21 cellular contexts compared by ENCODE assay signal in the genomic region with DNA sequence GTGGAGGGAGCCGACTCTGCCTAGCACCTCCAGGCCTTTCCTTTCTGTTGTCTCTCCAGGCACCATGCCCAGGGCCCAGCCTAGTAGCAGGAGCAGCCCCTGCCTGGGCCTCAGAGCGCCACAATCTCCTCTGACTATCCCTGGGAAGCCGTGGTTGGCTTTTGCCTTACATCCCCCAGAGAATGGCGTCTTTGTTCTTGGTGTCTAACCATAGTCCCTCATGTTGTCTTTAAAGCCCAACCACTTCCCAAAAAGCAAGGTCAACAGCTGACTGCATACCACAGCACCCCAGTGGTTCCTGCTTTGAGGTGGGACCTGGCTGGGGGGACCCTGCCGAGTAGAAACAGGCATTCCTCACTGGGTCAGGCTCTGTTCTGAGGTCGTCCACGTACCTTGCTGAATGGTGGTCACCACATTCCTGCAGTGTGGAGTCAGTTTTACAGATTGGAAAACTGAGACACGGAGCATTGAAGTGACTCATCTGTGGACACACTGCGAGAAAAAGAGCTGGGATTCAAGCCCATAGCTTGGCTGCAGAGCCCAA. TPM values are rescaled to one million over a fixed set of nuclear protein-coding genes. Genes with fewer than 3 reads are reported as not detected.
DNase-seq lines count a peak whose midpoint lies in the region; ATAC-seq and TF ChIP-seq lines count a peak whose summit lies in the region.
"Had no signal": no experiment of that assay in that cellular context is flagged by ENCODE, and none has a peak within 500 bp of the region (broad histone marks: within the 10 kb centered on the region; RNA-seq: fewer than 3 reads in every experiment).

No MANE protein-coding gene starts in this region.

- TF ChIP-seq CTCF in IMR-90 (conservative IDR thresholded peaks at IDR 0.05; ENCODE audit: low read depth, low read length) (no peak), fibroblast of lung (conservative IDR thresholded peaks at IDR 0.05 in 1 of 2, IDR thresholded peaks at IDR 0.05 in 1 of 2; ENCODE audit: low read depth in 1 of 2, low read length in 2 of 2) (no peak), BE2C (IDR thresholded peaks at IDR 0.05; ENCODE audit: low read depth, low read length) (no peak)

- peaks cover 4% of the 10 kb centered on the region; the same call in 1 of the 2 replicates for H3K9me1 ChIP-seq in IMR-90 (ENCODE audit: insufficient read depth, low read length)

- intact Hi-C loops in IMR-90 (cut with micrococcal nuclease), result no loop called here

- no peak overlapping the region for H2BK5ac ChIP-seq in IMR-90 (ENCODE audit: low read depth, low read length, poor library complexity, severe bottlenecking)

- no TSS peak for BruUV-seq in IMR-90 (replicated peaks; lab: Mats Ljungman, UMichigan)

- no peak overlapping the region; the same call in 1 of the 2 replicates for H2AK5ac ChIP-seq in IMR-90 (ENCODE audit: low read depth, low read length)

- CTCF ChIA-PET in IMR-90 (lab: Yijun Ruan, JAX), result interaction anchor here (1.5 kb wide), 1 partner anchor 112 kb away, joined by 3 read pairs; no protein-coding TSS in a partner anchor

- peak overlapping the region; percentile 45 for H3K4ac ChIP-seq in IMR-90 (ENCODE audit: low read depth, low read length)

- H2BK15ac ChIP-seq in IMR-90 (ENCODE audit: low read depth, low read length), result no peak overlapping the region

- H3K79me2 ChIP-seq in fibroblast of lung (ENCODE audit: control insufficient read depth, insufficient read depth, low read length), result no peaks in the 10 kb centered on the region

- H2BK20ac ChIP-seq in IMR-90 (ENCODE audit: low read depth, low read length), result no peak overlapping the region

- 49% methylated on average over 4 of the region's 9 CpGs; no CpG with 5 or more reads in 1 of the 2 experiments for WGBS in IMR-90 (ENCODE audit: extremely low coverage in 2 of 2, insufficient read length in 1 of 2), 2 experiments

- TF ChIP-seq RAD21 in IMR-90 (IDR thresholded peaks at IDR 0.05; ENCODE audit: low read length), result no peak

- DNase-seq in IMR-90 (peak; percentile 50), fibroblast of lung (ENCODE audit: low read depth in 2 of 2) (peak; percentile 29 to 79), substantia nigra (lab: John Stamatoyannopoulos, UW) (peak in 2 of 49 donors; percentile 25 to 28), BE2C (no peak), COLO668 (lab: John Stamatoyannopoulos, UW; ENCODE audit: unreplicated experiment) (no peak)
- DNase-seq: activated B cell treated with CpG ODN at 0.5 μM for 24 hours; activated effector memory CD4-positive, alpha-beta T cell treated with anti-CD3 and anti-CD28 coated beads, Interleukin-2, amount 50 U/mL, for 16 hours; DMS 273 treated with DMSO at 0.1 percent for 48 hours; HCEC 1CT; heart right ventricle; NCI-H1048; stimulated activated CD4-positive, alpha-beta T cell treated with anti-CD3 and anti-CD28 coated beads, Interleukin-4, amount 100 ng/mL, for 4 hours; T-cell; tibial artery had no signal

- TF ChIP-seq POLR2A in IMR-90 (IDR thresholded peaks at IDR 0.05; ENCODE audit: low read depth, low read length), result no peak

- no peak overlapping the region for H3K23ac ChIP-seq in IMR-90 (ENCODE audit: low read depth, low read length)

- 0 out of 2 replicates have a peak overlapping the region, but pooled peaks have one; percentile 44 for H2BK120ac ChIP-seq in IMR-90 (ENCODE audit: low read depth, low read length)

- H3K4me1 ChIP-seq in IMR-90 (ENCODE audit: control insufficient read depth, insufficient read depth, low read length) (peaks cover 6% of the 10 kb centered on the region), fibroblast of lung (ENCODE audit: control insufficient read depth, extremely low read depth, insufficient read depth, low read length) (no peaks in the 10 kb centered on the region), BE2C (no peaks in the 10 kb centered on the region)
- H3K4me1 ChIP-seq: ascending aorta, tibial artery had no signal

- dilution Hi-C loops in IMR-90 (cut with HindIII; ENCODE audit: low sequenced_read_pairs, unreplicated experiment), result no loop called here

- POLR2A ChIA-PET in IMR-90 (lab: Charles Lee; ENCODE audit: unreplicated experiment), result interaction anchor here (0.7 kb wide), 1 partner anchor 134 kb away, joined by 8 read pairs; no protein-coding TSS in a partner anchor

- peak overlapping the region; percentile 54 for H3K14ac ChIP-seq in IMR-90 (replicated peaks; ENCODE audit: low read depth, low read length)

- peak overlapping the region; percentile 79 for H2AK9ac ChIP-seq in IMR-90 (replicated peaks; ENCODE audit: low read depth, low read length, poor library complexity)

- H3K27ac ChIP-seq in IMR-90 (ENCODE audit: insufficient read depth, low read length), result no peak overlapping the region
- peak overlapping the region; percentile 94 for H3K27ac ChIP-seq in angular gyrus (ENCODE audit: low read depth, low read length)
- H3K27ac ChIP-seq in fibroblast of lung (ENCODE audit: insufficient read depth, low read length), result no peak overlapping the region
- peak overlapping the region; percentile 97 for H3K27ac ChIP-seq in substantia nigra (ENCODE audit: low read depth, low read length, poor library complexity, severe bottlenecking)
- H3K27ac ChIP-seq: ascending aorta, esophagus muscularis mucosa, heart right ventricle, RWPE1, skin epidermis, tibial artery had no signal

- in situ Hi-C loops in IMR-90 (cut with MboI; ENCODE audit: low sequenced_read_pairs), result no loop called here

- peak overlapping the region; percentile 83 for H2AFZ ChIP-seq in IMR-90 (replicated peaks; ENCODE audit: low read length, poor library complexity)
- no peak overlapping the region for H2AFZ ChIP-seq in fibroblast of lung (ENCODE audit: low read length)

- H3K9me3 ChIP-seq in IMR-90 (ENCODE audit: control insufficient read depth, insufficient read depth, low read length) (no peaks in the 10 kb centered on the region), fibroblast of lung (ENCODE audit: control insufficient read depth, insufficient read depth, low read depth, low read length) (no peaks in the 10 kb centered on the region), BE2C (no peaks in the 10 kb centered on the region)
- H3K9me3 ChIP-seq: ascending aorta, esophagus muscularis mucosa, heart right ventricle, tibial artery had no signal

- no peak overlapping the region for H3K4me2 ChIP-seq in IMR-90 (ENCODE audit: low read depth, low read length)
- H3K4me2 ChIP-seq in fibroblast of lung (ENCODE audit: extremely low read depth, insufficient read depth, low read length), result no peak overlapping the region

- no peak overlapping the region; the same call in 1 of the 2 replicates for H3K56ac ChIP-seq in IMR-90 (ENCODE audit: extremely low read depth, insufficient read depth, low read length)

- H3K18ac ChIP-seq in IMR-90 (ENCODE audit: low read depth, low read length), result no peak overlapping the region

- H3K9ac ChIP-seq in IMR-90 (ENCODE audit: low read depth, low read length) (no peak overlapping the region), fibroblast of lung (ENCODE audit: insufficient read depth, low read length) (no peak overlapping the region)

- H4K20me1 ChIP-seq in IMR-90 (ENCODE audit: insufficient read depth, low read length), result no peaks in the 10 kb centered on the region
- H4K20me1 ChIP-seq in fibroblast of lung (ENCODE audit: control insufficient read depth, extremely low read depth, insufficient read depth, low read length), result no peaks in the 10 kb centered on the region

- 0 out of 2 replicates have a peak overlapping the region, but pooled peaks have one; percentile 14 for H4K91ac ChIP-seq in IMR-90 (ENCODE audit: insufficient read depth, low read depth, low read length)

- peak overlapping the region; percentile 25 to 65; a peak in 3 of 4 replicates for H4K8ac ChIP-seq in IMR-90 (ENCODE audit: low read depth in 2 of 2, low read length in 2 of 2)

- ATAC-seq in IMR-90 (ENCODE audit: low read depth) (no peak; the same call in 1 of the 2 replicates), HG02759 (IDR thresholded peaks at IDR 0.05; ENCODE audit: unreplicated experiment) (no peak), GM21786 (IDR thresholded peaks at IDR 0.05; ENCODE audit: unreplicated experiment) (no peak)
- ATAC-seq: heart right ventricle, T-cell had no signal

- 0 out of 2 replicates have a peak overlapping the region, but pooled peaks have one; percentile 4 for H4K5ac ChIP-seq in IMR-90 (ENCODE audit: low read depth, low read length)

- H3K36me3 ChIP-seq in IMR-90 (ENCODE audit: control insufficient read depth, insufficient read depth, low read length), result no peaks in the 10 kb centered on the region
- no peaks in the 10 kb centered on the region for H3K36me3 ChIP-seq in fibroblast of lung (ENCODE audit: control insufficient read depth, insufficient read depth, low read length)
- H3K36me3 ChIP-seq in BE2C, result no peaks in the 10 kb centered on the region
- H3K36me3 ChIP-seq: ascending aorta, esophagus muscularis mucosa, heart right ventricle, tibial artery had no signal

- H3K79me1 ChIP-seq in IMR-90 (ENCODE audit: low read depth in 1 of 2, low read length in 2 of 2), result no peaks in the 10 kb centered on the region

- no peak overlapping the region for H3K4me3 ChIP-seq in IMR-90 (ENCODE audit: insufficient read depth, low read depth, low read length)
- no peak overlapping the region for H3K4me3 ChIP-seq in fibroblast of lung (replicated peaks in 1 of 4; ENCODE audit: control extremely low read depth in 1 of 4, insufficient read depth in 1 of 4, low read depth in 3 of 4, low read length in 4 of 4)
- H3K4me3 ChIP-seq in BE2C (ENCODE audit: low read depth, low read length), result no peak overlapping the region
- H3K4me3 ChIP-seq: ascending aorta, esophagus muscularis mucosa, heart right ventricle, skin epidermis, tibial artery had no signal

- peaks cover 8% of the 10 kb centered on the region; the same call in 1 of the 2 replicates for H3K27me3 ChIP-seq in IMR-90 (ENCODE audit: control insufficient read depth, insufficient read depth, low read length)
- no peaks in the 10 kb centered on the region for H3K27me3 ChIP-seq in fibroblast of lung (ENCODE audit: control insufficient read depth, insufficient read depth, low read length)
- H3K27me3 ChIP-seq in BE2C, result no peaks in the 10 kb centered on the region
- H3K27me3 ChIP-seq: ascending aorta had no signal

RNA-seq across cellular contexts. Expression of a gene that starts 13.7 kb away (rescaled TPM):
- total RNA-seq in IMR-90 (2012; rRNA removed), result 15.1 and 16.1 TPM in 2 replicates
- polyA plus RNA-seq in IMR-90 (2012; rRNA removed), result 118 and 146 TPM in 2 replicates
- polyA plus RNA-seq in IMR-90 (2012; cell fraction: cytosol; rRNA removed), result 284 and 310 TPM in 2 replicates
- 98.6 and 199 TPM in 2 replicates for polyA plus RNA-seq in IMR-90 (2012; cell fraction: nucleus; rRNA removed; ENCODE audit: low replicate concordance)
- 44.9 and 64.2 TPM in 2 replicates for total RNA-seq in fibroblast of lung
- polyA plus RNA-seq in fibroblast of lung, result 56.9 and 90.5 TPM in 2 replicates
- polyA plus RNA-seq in fibroblast of lung (2012), result 62.3 and 96.2 TPM in 2 replicates
- 54.4 and 94.8 TPM in 2 replicates for polyA minus RNA-seq in fibroblast of lung (ENCODE audit: low replicate concordance)
- 7.8 TPM for polyA plus RNA-seq in BE2C (2012; ENCODE audit: insufficient read depth, insufficient read length, low read depth)

RNA-seq across cellular contexts. Expression of a gene that starts 35.7 kb away (rescaled TPM):
- total RNA-seq in IMR-90 (2012; rRNA removed) (20.6 and 33.2 TPM in 2 replicates), fibroblast of lung (23.6 and 28.6 TPM in 2 replicates)
- polyA plus RNA-seq in IMR-90 (2012; rRNA removed) (66.9 and 75.6 TPM in 2 replicates), fibroblast of lung (35.3 and 43.3 TPM in 2 replicates)
- polyA plus RNA-seq in IMR-90 (2012; cell fraction: cytosol; rRNA removed), result 42.4 and 45.7 TPM in 2 replicates
- 41.8 and 56.7 TPM in 2 replicates for polyA plus RNA-seq in IMR-90 (2012; cell fraction: nucleus; rRNA removed; ENCODE audit: low replicate concordance)
- 60.2 and 74.6 TPM in 2 replicates for polyA plus RNA-seq in fibroblast of lung (2012)
- polyA minus RNA-seq in fibroblast of lung (ENCODE audit: low replicate concordance), result 103 and 104 TPM in 2 replicates
- polyA plus RNA-seq in BE2C (2012; ENCODE audit: insufficient read depth, insufficient read length, low read depth), result 115 TPM

RNA-seq across cellular contexts. Expression of a gene that starts 48.9 kb away (rescaled TPM):
- total RNA-seq in IMR-90 (2012; rRNA removed) (46.4 and 59.2 TPM in 2 replicates), fibroblast of lung (17.7 and 20.6 TPM in 2 replicates)
- polyA plus RNA-seq in IMR-90 (2012; rRNA removed) (34.9 and 40.2 TPM in 2 replicates), fibroblast of lung (10.2 and 16.7 TPM in 2 replicates)
- 10.1 and 11.6 TPM in 2 replicates for polyA plus RNA-seq in IMR-90 (2012; cell fraction: cytosol; rRNA removed)
- polyA plus RNA-seq in IMR-90 (2012; cell fraction: nucleus; rRNA removed; ENCODE audit: low replicate concordance), result 113 and 193 TPM in 2 replicates
- polyA plus RNA-seq in fibroblast of lung (2012), result 15.2 and 24.3 TPM in 2 replicates
- 18.4 and 20.9 TPM in 2 replicates for polyA minus RNA-seq in fibroblast of lung (ENCODE audit: low replicate concordance)
- 20.6 TPM for polyA plus RNA-seq in BE2C (2012; ENCODE audit: insufficient read depth, insufficient read length, low read depth)

Comparison
In these comparisons a context has a peak if more than half of its experiments do, and no peak if none do; other contexts are left out.
1. DNase-seq: peak in IMR-90 (single experiment) and fibroblast of lung (2 of 2); none in BE2C (single experiment) and COLO668 (single experiment).
2. H3K27ac ChIP-seq: peak in angular gyrus (single experiment) and substantia nigra (single experiment); none in IMR-90 (single experiment) and fibroblast of lung (single experiment).